Comparison of ENCODE assay signal across 17 cellular contexts in the genomic region with DNA sequence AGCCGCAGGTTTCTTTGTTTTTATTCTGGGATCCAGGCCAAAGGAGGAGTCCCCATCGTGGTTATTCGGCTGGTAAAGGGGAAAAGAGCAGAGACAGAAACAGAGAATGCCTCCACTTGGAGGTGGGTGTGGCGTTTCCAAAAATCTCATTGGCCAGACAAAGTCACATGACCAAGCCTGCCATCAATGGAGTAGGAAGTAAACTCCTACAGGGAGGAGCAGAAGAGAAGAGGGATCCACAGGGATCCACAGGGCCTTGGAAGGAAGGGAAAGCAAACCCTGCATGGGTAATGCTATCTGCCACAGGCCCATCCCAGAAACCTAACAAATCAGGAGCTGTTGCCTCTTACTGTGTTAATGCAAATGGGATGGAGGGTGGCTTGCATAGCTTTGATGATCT.
DNase-seq lines count a peak whose midpoint lies in the region; ATAC-seq, FAIRE-seq and TF ChIP-seq lines count a peak whose summit lies in the region.
"Had no signal": no experiment of that assay in that cellular context is flagged by ENCODE, and none has a peak within 500 bp of the region (broad histone marks: within the 10 kb centered on the region; RNA-seq: fewer than 3 reads in every experiment).

No MANE protein-coding gene starts in this region.

- H3K4me1 ChIP-seq in GM12878 (ENCODE audit: control insufficient read depth, insufficient read depth, low read length) (peaks cover 16% of the 10 kb centered on the region), right lobe of liver (peaks cover 0 to 4% (median 0%) of the 10 kb centered on the region in 4 donors)

- peaks cover 3% of the 10 kb centered on the region; the same call in 2 of the 3 replicates for H3K9me3 ChIP-seq in GM12878 (replicated peaks; ENCODE audit: control insufficient read depth, insufficient read depth, low read length)
- no peaks in the 10 kb centered on the region for H3K9me3 ChIP-seq in right lobe of liver
- H3K9me3 ChIP-seq: SJCRH30 had no signal

- TF ChIP-seq RAD21 in GM12878 (IDR thresholded peaks at IDR 0.05; ENCODE audit: insufficient read depth, low read depth, low read length) = no peak

- H2AFZ ChIP-seq in GM12878 (ENCODE audit: control insufficient read depth, low read depth, low read length) = no peak overlapping the region
- H2AFZ ChIP-seq: GM23248 had no signal

- 93% methylated on average over 4 of the region's 4 CpGs for WGBS in GM12878 (ENCODE audit: insufficient coverage, insufficient replicate concordance, low lambda C conversion rate, missing lambda C conversion rate)
- WGBS in right lobe of liver (ENCODE audit: insufficient coverage, low coverage, low lambda C conversion rate, missing lambda C conversion rate) = 86% methylated on average over 4 of the region's 4 CpGs

- H3K4me3 ChIP-seq in GM12878 (no peak overlapping the region), right lobe of liver (no peak overlapping the region)
- H3K4me3 ChIP-seq: GM23248, SJCRH30 had no signal

- POLR2A ChIA-PET in HEK293T (lab: Yijun Ruan, JAX) = interaction anchor here (0.6 kb wide), 1 partner anchor 37 kb away, joined by 3 read pairs; no protein-coding TSS in a partner anchor
- POLR2A ChIA-PET in GM12878 (lab: Charles Lee) = interaction anchor here (0.6 kb wide), 1 partner anchor 9 kb away, joined by 4 read pairs; no protein-coding TSS in a partner anchor

- FAIRE-seq in GM12878 (lab: Jason Lieb, UNC) = no peak
- FAIRE-seq: D721Med had no signal

- CTCF ChIA-PET in HEK293T (lab: Yijun Ruan, JAX) (interaction anchor here (1.2 kb wide), 1 partner anchor 8 kb away, joined by 3 read pairs; no protein-coding TSS in a partner anchor), GM12878 (lab: Yijun Ruan, JAX) (interaction anchor here (6.5 kb wide), 1 partner anchor 9 kb away, joined by 46 read pairs; no protein-coding TSS in a partner anchor)

- H3K36me3 ChIP-seq in GM12878 (ENCODE audit: control insufficient read depth in 2 of 2, insufficient read depth in 2 of 2, low read length in 1 of 2) (peaks cover 8 to 19% of the 10 kb centered on the region in 2 experiments), right lobe of liver (no peaks in the 10 kb centered on the region)

- in situ Hi-C loops in GM12878 (cut with MboI) = no loop called here

- BruUV-seq in GM12878 (replicated peaks; lab: Mats Ljungman, UMichigan) = no TSS peak

- no peaks in the 10 kb centered on the region for H3K27me3 ChIP-seq in GM12878 (replicated peaks in 1 of 2; ENCODE audit: control insufficient read depth in 2 of 2, insufficient read depth in 2 of 2, low read length in 1 of 2)
- no peaks in the 10 kb centered on the region for H3K27me3 ChIP-seq in right lobe of liver
- H3K27me3 ChIP-seq: SJCRH30 had no signal

- H3K79me2 ChIP-seq in GM12878 (ENCODE audit: control insufficient read depth, insufficient read depth, low read length) = peaks cover 86% of the 10 kb centered on the region

- H3K27ac ChIP-seq in GM12878 (ENCODE audit: control insufficient read depth, insufficient read depth) (no peak overlapping the region), right lobe of liver (no peak overlapping the region)
- H3K27ac ChIP-seq: GM23248, RWPE1, SJCRH30 had no signal

- no peak overlapping the region for H3K4me2 ChIP-seq in GM12878 (ENCODE audit: control insufficient read depth, insufficient read depth)

- SMC1A ChIA-PET in GM12878 (lab: Charles Lee; ENCODE audit: uncharacterized antibody, unreplicated experiment) = interaction anchor here (1.9 to 12.6 kb wide), 3 partner anchors 7 to 70 kb away, joined by 4 to 177 read pairs (median 43); no protein-coding TSS in a partner anchor

- H3K9ac ChIP-seq in GM12878 (ENCODE audit: control insufficient read depth, insufficient read depth, low read length) = no peak overlapping the region
- H3K9ac ChIP-seq: GM23248 had no signal

- ATAC-seq in GM12878 (no peak), left colon (peak; percentile 29), right lobe of liver (no peak)
- ATAC-seq: CD8-positive, alpha-beta T cell had no signal

- RAD21 ChIA-PET in GM12878 (lab: Charles Lee; ENCODE audit: unreplicated experiment) = interaction anchor here (1.0 to 2.3 kb wide), 2 partner anchors 8 to 11 kb away, joined by 5 to 7 read pairs; no protein-coding TSS in a partner anchor

- no peak for TF ChIP-seq EP300 in GM12878 (IDR thresholded peaks at IDR 0.05; ENCODE audit: borderline replicate concordance in 1 of 2, control insufficient read depth in 1 of 2, low read depth in 2 of 2, low read length in 2 of 2)

- intact Hi-C loops in GM12878 (cut with micrococcal nuclease; ENCODE audit: unreplicated experiment) (no loop called here), left colon (cut with DNase I, micrococcal nuclease) (no loop called here), right lobe of liver (cut with DNase I) (loop anchor here in 1 of 2 donors (10.0 kb wide), 1 partner anchor 521 kb away; no protein-coding TSS in a partner anchor)

- DNase-seq in Daoy (ENCODE audit: low read depth) (peak; percentile 37), HEK293T (ENCODE audit: extremely low spot score) (peak; percentile 34), GM12878 (ENCODE audit: low read depth, low spot score) (no peak), left colon (no peak), hypothalamus (lab: John Stamatoyannopoulos, UW) (no peak), NCI-H1105 (lab: John Stamatoyannopoulos, UW) (no peak), right lobe of liver (no peak)
- DNase-seq: CD8-positive, alpha-beta T cell; EL; GM23248; MV-4-11; NCI-H1436 treated with DMSO at 0.1 percent for 48 hours; NCI-H2081; NCI-H524; SJCRH30 had no signal

- TF ChIP-seq CTCF in GM12878 (IDR thresholded peaks at IDR 0.05 in 2 of 3, conservative IDR thresholded peaks at IDR 0.05 in 1 of 3; ENCODE audit: control insufficient read depth in 2 of 3, extremely low read depth in 1 of 3, insufficient read depth in 1 of 3, low read depth in 3 of 3, low read length in 3 of 3) = no peak
- TF ChIP-seq CTCF in right lobe of liver (IDR thresholded peaks at IDR 0.05) = no peak

- TF ChIP-seq POLR2A in GM12878 (IDR thresholded peaks at IDR 0.05; ENCODE audit: low read depth, low read length) = no peak
- TF ChIP-seq POLR2A in right lobe of liver (IDR thresholded peaks at IDR 0.05) = no peak

- no peaks in the 10 kb centered on the region for H4K20me1 ChIP-seq in GM12878 (ENCODE audit: control insufficient read depth, insufficient read depth)

TF ChIP-seq in HEK293T, 16 proteins besides CTCF, POLR2A, EP300 and RAD21:
- TF ChIP-seq L3MBTL2 (conservative IDR thresholded peaks at IDR 0.05) (no peak), SP1 (IDR thresholded peaks at IDR 0.05) (no peak), ZNF384 (IDR thresholded peaks at IDR 0.05) (no peak), ARNT (IDR thresholded peaks at IDR 0.05) (no peak), FOXK2 (IDR thresholded peaks at IDR 0.05) (no peak)

TF ChIP-seq in GM12878, 131 proteins besides CTCF, POLR2A, EP300 and RAD21:
- TF ChIP-seq, protein P1, sequence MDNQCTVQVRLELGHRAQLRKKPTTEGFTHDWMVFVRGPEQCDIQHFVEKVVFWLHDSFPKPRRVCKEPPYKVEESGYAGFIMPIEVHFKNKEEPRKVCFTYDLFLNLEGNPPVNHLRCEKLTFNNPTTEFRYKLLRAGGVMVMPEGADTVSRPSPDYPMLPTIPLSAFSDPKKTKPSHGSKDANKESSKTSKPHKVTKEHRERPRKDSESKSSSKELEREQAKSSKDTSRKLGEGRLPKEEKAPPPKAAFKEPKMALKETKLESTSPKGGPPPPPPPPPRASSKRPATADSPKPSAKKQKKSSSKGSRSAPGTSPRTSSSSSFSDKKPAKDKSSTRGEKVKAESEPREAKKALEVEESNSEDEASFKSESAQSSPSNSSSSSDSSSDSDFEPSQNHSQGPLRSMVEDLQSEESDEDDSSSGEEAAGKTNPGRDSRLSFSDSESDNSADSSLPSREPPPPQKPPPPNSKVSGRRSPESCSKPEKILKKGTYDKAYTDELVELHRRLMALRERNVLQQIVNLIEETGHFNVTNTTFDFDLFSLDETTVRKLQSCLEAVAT (IDR thresholded peaks at IDR 0.05) = no peak
- TF ChIP-seq KAT2A (conservative IDR thresholded peaks at IDR 0.05; ENCODE audit: control insufficient read depth, low read depth, low read length) = no peak
- TF ChIP-seq, protein P2, sequence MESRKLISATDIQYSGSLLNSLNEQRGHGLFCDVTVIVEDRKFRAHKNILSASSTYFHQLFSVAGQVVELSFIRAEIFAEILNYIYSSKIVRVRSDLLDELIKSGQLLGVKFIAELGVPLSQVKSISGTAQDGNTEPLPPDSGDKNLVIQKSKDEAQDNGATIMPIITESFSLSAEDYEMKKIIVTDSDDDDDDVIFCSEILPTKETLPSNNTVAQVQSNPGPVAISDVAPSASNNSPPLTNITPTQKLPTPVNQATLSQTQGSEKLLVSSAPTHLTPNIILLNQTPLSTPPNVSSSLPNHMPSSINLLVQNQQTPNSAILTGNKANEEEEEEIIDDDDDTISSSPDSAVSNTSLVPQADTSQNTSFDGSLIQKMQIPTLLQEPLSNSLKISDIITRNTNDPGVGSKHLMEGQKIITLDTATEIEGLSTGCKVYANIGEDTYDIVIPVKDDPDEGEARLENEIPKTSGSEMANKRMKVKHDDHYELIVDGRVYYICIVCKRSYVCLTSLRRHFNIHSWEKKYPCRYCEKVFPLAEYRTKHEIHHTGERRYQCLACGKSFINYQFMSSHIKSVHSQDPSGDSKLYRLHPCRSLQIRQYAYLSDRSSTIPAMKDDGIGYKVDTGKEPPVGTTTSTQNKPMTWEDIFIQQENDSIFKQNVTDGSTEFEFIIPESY (IDR thresholded peaks at IDR 0.05) = no peak
- no peak for TF ChIP-seq TARDBP (IDR thresholded peaks at IDR 0.05; ENCODE audit: borderline replicate concordance)
- TF ChIP-seq RAD51 (IDR thresholded peaks at IDR 0.05) = peak; percentile 39; the same call in 1 of the 2 replicates

Comparison
In these comparisons a context has a peak if more than half of its experiments do, and no peak if none do; other contexts are left out.
1. DNase-seq: peak in Daoy (single experiment) and HEK293T (single experiment); none in GM12878 (single experiment), left colon (0 of 2), hypothalamus (0 of 51), NCI-H1105 (single experiment) and right lobe of liver (0 of 3).